8 cellular contexts compared by ENCODE assay signal in genomic region chr9:131776473-131776872, GRCh38. TPM values are rescaled to one million over a fixed set of nuclear protein-coding genes. Genes with fewer than 3 reads are reported as not detected.
A peak's percentile ranks its signal among the peaks of the same experiment; 100 is the strongest.
DNase-seq lines count a peak whose midpoint lies in the region; ATAC-seq, FAIRE-seq and TF ChIP-seq lines count a peak whose summit lies in the region.

No MANE protein-coding gene starts in this region.

- H3K9me3 Mint-ChIP-seq in activated T-helper 2 cell treated with anti-CD3 and anti-CD28 coated beads, Interferon-gamma antibody, Interleukin-2, Interleukin-4, amounts not matched to agents 10 μg/mL and 5 μg/mL and 100 μg/mL, durations not matched to agents 14 hours and 24 hours and 36 hours, result no peaks in the 10 kb centered on the region

- H3K4me1 ChIP-seq in DND-41 (ENCODE audit: insufficient read depth, low read length), result no peaks in the 10 kb centered on the region
- H3K4me1 ChIP-seq in effector memory CD4-positive, alpha-beta T cell (ENCODE audit: control insufficient read depth, insufficient read depth, low read length, poor library complexity, severe bottlenecking), result no peaks in the 10 kb centered on the region

- no peaks in the 10 kb centered on the region for H3K27me3 ChIP-seq in DND-41 (ENCODE audit: insufficient read depth, low read length, poor library complexity)
- no peaks in the 10 kb centered on the region for H3K27me3 ChIP-seq in effector memory CD4-positive, alpha-beta T cell (replicated peaks; ENCODE audit: control insufficient read depth, insufficient read depth, low read length, poor library complexity, severe bottlenecking)

- H3K36me3 Mint-ChIP-seq in activated T-helper 2 cell treated with anti-CD3 and anti-CD28 coated beads, Interferon-gamma antibody, Interleukin-2, Interleukin-4, amounts not matched to agents 10 μg/mL and 5 μg/mL and 100 μg/mL, durations not matched to agents 14 hours and 24 hours and 36 hours (ENCODE audit: low read depth), result no peaks in the 10 kb centered on the region

- H3K4me1 Mint-ChIP-seq in activated T-helper 2 cell treated with anti-CD3 and anti-CD28 coated beads, Interferon-gamma antibody, Interleukin-2, Interleukin-4, amounts not matched to agents 10 μg/mL and 5 μg/mL and 100 μg/mL, durations not matched to agents 14 hours and 24 hours and 36 hours (ENCODE audit: low read depth), result peaks cover 6% of the 10 kb centered on the region

- no peak for FAIRE-seq in HTR-8/SVneo (lab: Jason Lieb, UNC)

- DNase-seq in DND-41, result peak; percentile 59
- peak; percentile 23 for DNase-seq in KBM-7
- DNase-seq in activated T-helper 2 cell treated with anti-CD3 and anti-CD28 coated beads, Interferon-gamma antibody, Interleukin-2, Interleukin-4, amounts not matched to agents 10 μg/mL and 5 μg/mL and 100 μg/mL, durations not matched to agents 14 hours and 24 hours and 36 hours (ENCODE audit: low spot score), result peak; percentile 28
- DNase-seq in left lobe of liver (ENCODE audit: low spot score), result no peak
- no peak for DNase-seq in effector memory CD4-positive, alpha-beta T cell
- DNase-seq in NOMO-1 treated with dmso at 0.1 percent for 144 hours (lab: John Stamatoyannopoulos, UW; ENCODE audit: unreplicated experiment), result no peak
- no peak for DNase-seq in HTR-8/SVneo (ENCODE audit: insufficient read length, low spot score)

- H3K4me3 ChIP-seq in DND-41 (ENCODE audit: low read depth in 1 of 2, low read length in 2 of 2), result no peak overlapping the region
- no peak overlapping the region for H3K4me3 ChIP-seq in effector memory CD4-positive, alpha-beta T cell (ENCODE audit: insufficient read depth, low read depth, low read length, poor library complexity, severe bottlenecking)

- TF ChIP-seq CTCF in DND-41 (IDR thresholded peaks at IDR 0.05; ENCODE audit: borderline replicate concordance, extremely low read depth, low read length, poor library complexity, severe bottlenecking), result no peak

- H3K9me3 ChIP-seq in DND-41 (ENCODE audit: insufficient read depth, low read length, severe bottlenecking), result no peaks in the 10 kb centered on the region
- no peaks in the 10 kb centered on the region for H3K9me3 ChIP-seq in effector memory CD4-positive, alpha-beta T cell (ENCODE audit: control insufficient read depth, low read length)

- H3K4me3 Mint-ChIP-seq in activated T-helper 2 cell treated with anti-CD3 and anti-CD28 coated beads, Interferon-gamma antibody, Interleukin-2, Interleukin-4, amounts not matched to agents 10 μg/mL and 5 μg/mL and 100 μg/mL, durations not matched to agents 14 hours and 24 hours and 36 hours (ENCODE audit: low read depth), result no peak overlapping the region

- intact Hi-C loops in activated T-helper 2 cell treated with anti-CD3 and anti-CD28 coated beads, Interferon-gamma antibody, Interleukin-2, Interleukin-4, amounts not matched to agents 10 μg/mL and 5 μg/mL and 100 μg/mL, durations not matched to agents 14 hours and 24 hours and 36 hours (cut with micrococcal nuclease), result no loop called here

- H3K27me3 Mint-ChIP-seq in activated T-helper 2 cell treated with anti-CD3 and anti-CD28 coated beads, Interferon-gamma antibody, Interleukin-2, Interleukin-4, amounts not matched to agents 10 μg/mL and 5 μg/mL and 100 μg/mL, durations not matched to agents 14 hours and 24 hours and 36 hours (ENCODE audit: low read depth), result peaks cover 5% of the 10 kb centered on the region

- H3K4me2 ChIP-seq in DND-41 (ENCODE audit: insufficient read depth, low read length), result no peak overlapping the region

- no peak overlapping the region for H3K9ac ChIP-seq in DND-41 (ENCODE audit: low read depth, low read length)

- no peaks in the 10 kb centered on the region for H3K36me3 ChIP-seq in DND-41 (ENCODE audit: insufficient read depth, low read length)
- no peaks in the 10 kb centered on the region for H3K36me3 ChIP-seq in effector memory CD4-positive, alpha-beta T cell (ENCODE audit: control insufficient read depth, insufficient read depth, low read length)

- ATAC-seq in DND-41 (ENCODE audit: insufficient read depth, low read depth), result peak; percentile 83
- ATAC-seq in left lobe of liver, result peak; percentile 52
- ATAC-seq in GM21576 (IDR thresholded peaks at IDR 0.05; ENCODE audit: unreplicated experiment), result no peak

- no peak overlapping the region for H2AFZ ChIP-seq in DND-41 (ENCODE audit: low read depth, low read length)

- no peak overlapping the region for H3K27ac ChIP-seq in DND-41 (ENCODE audit: low read length)
- H3K27ac ChIP-seq in effector memory CD4-positive, alpha-beta T cell (ENCODE audit: insufficient read depth, low read length, poor library complexity, severe bottlenecking), result no peak overlapping the region

- no peaks in the 10 kb centered on the region for H3K79me2 ChIP-seq in DND-41 (ENCODE audit: insufficient read depth, low read length)

- in situ Hi-C loops in KBM-7 (cut with MboI; ENCODE audit: low pct_unique_long_range_greater_than_20kb, low sequenced_read_pairs), result no loop called here

- no peak overlapping the region for H3K27ac Mint-ChIP-seq in activated T-helper 2 cell treated with anti-CD3 and anti-CD28 coated beads, Interferon-gamma antibody, Interleukin-2, Interleukin-4, amounts not matched to agents 10 μg/mL and 5 μg/mL and 100 μg/mL, durations not matched to agents 14 hours and 24 hours and 36 hours

- peaks cover 6% of the 10 kb centered on the region; the same call in 1 of the 2 replicates for H4K20me1 ChIP-seq in DND-41 (ENCODE audit: insufficient read depth, low read length)

RNA-seq across cellular contexts. Expression of gene RAPGEF1, which starts 36.6 kb away (rescaled TPM):
- 133 and 136 TPM in 2 replicates for total RNA-seq in activated T-helper 2 cell treated with anti-CD3 and anti-CD28 coated beads, Interferon-gamma antibody, Interleukin-2, Interleukin-4, amounts not matched to agents 10 μg/mL and 5 μg/mL and 100 μg/mL, durations not matched to agents 14 hours and 24 hours and 36 hours
- total RNA-seq in left lobe of liver, result 36.9 TPM

Comparison
In these comparisons a context has a peak if more than half of its experiments do, and no peak if none do; other contexts are left out.
1. DNase-seq: peak in DND-41 (single experiment), KBM-7 (single experiment) and activated T-helper 2 cell treated with anti-CD3 and anti-CD28 coated beads, Interferon-gamma antibody, Interleukin-2, Interleukin-4, amounts not matched to agents 10 μg/mL and 5 μg/mL and 100 μg/mL, durations not matched to agents 14 hours and 24 hours and 36 hours (single experiment); none in left lobe of liver (single experiment), effector memory CD4-positive, alpha-beta T cell (0 of 3), NOMO-1 treated with dmso at 0.1 percent for 144 hours (single experiment) and HTR-8/SVneo (single experiment).